16 cellular contexts compared by ENCODE assay signal in genomic region chr12:116545936-116546335, GRCh38. TPM values are rescaled to one million over a fixed set of nuclear protein-coding genes. Genes with fewer than 3 reads are reported as not detected.
A peak's percentile ranks its signal among the peaks of the same experiment; 100 is the strongest.
DNase-seq lines count a peak whose midpoint lies in the region; ATAC-seq, FAIRE-seq and TF ChIP-seq lines count a peak whose summit lies in the region.
"Had no signal": no experiment of that assay in that cellular context is flagged by ENCODE, and none has a peak within 500 bp of the region (broad histone marks: within the 10 kb centered on the region; RNA-seq: fewer than 3 reads in every experiment).

No MANE protein-coding gene starts in this region.

- POLR2A ChIA-PET in K562 (lab: Yijun Ruan, JAX) (interaction anchor here (0.8 to 5.8 kb wide), 4 partner anchors 12 to 49 kb away, joined by 3 to 40 read pairs (median 4); partner anchors contain the start of gene MAP1LC3B2), A673 (lab: Charles Lee; ENCODE audit: low non-redundant PET) (no interaction called here), OCI-LY7 (lab: Charles Lee) (interaction anchor here (0.6 to 2.1 kb wide), 2 partner anchors 13 to 286 kb away, joined by 4 to 11 read pairs; partner anchors contain the start of gene MAP1LC3B2)

- TF ChIP-seq EP300 in K562 (IDR thresholded peaks at IDR 0.05; ENCODE audit: low read length), result no peak

- TF ChIP-seq CTCF in K562 (IDR thresholded peaks at IDR 0.05 in 2 of 3, conservative IDR thresholded peaks at IDR 0.05 in 1 of 3; ENCODE audit: insufficient read depth in 2 of 3, low read depth in 1 of 3, low read length in 3 of 3) (no peak), A673 (conservative IDR thresholded peaks at IDR 0.05; ENCODE audit: low read depth, low read length) (no peak), OCI-LY7 (conservative IDR thresholded peaks at IDR 0.05; ENCODE audit: low read length) (no peak)

- H2AK5ac ChIP-seq in mesenchymal stem cell (ENCODE audit: low read length, severe bottlenecking), result peak overlapping the region; percentile 70

- WGBS in K562 (ENCODE audit: insufficient coverage, low coverage, missing lambda C conversion rate), result 11% methylated on average over 6 of the region's 6 CpGs
- 81% methylated on average over 6 of the region's 6 CpGs for WGBS in mesenchymal stem cell

- no peak overlapping the region for H3K4ac ChIP-seq in mesenchymal stem cell (ENCODE audit: low read depth in 1 of 2, low read length in 2 of 2)

- TF ChIP-seq POLR2A in K562 (conservative IDR thresholded peaks at IDR 0.05), result no peak

- no peaks in the 10 kb centered on the region for H3K79me2 ChIP-seq in K562 (ENCODE audit: control insufficient read depth, insufficient read depth, low read length)
- H3K79me2 ChIP-seq in OCI-LY7 (ENCODE audit: insufficient read depth, low read depth, low read length), result no peaks in the 10 kb centered on the region

- ATAC-seq in K562, result peak; percentile 63
- ATAC-seq in HG02588 (IDR thresholded peaks at IDR 0.05; ENCODE audit: unreplicated experiment), result no peak
- ATAC-seq: A549, HCT116 had no signal

- peak overlapping the region; percentile 24; the same call in 1 of the 2 replicates for H3K4me2 ChIP-seq in K562 (ENCODE audit: insufficient read depth, low read length)
- no peak overlapping the region for H3K4me2 ChIP-seq in mesenchymal stem cell (ENCODE audit: low read length, poor library complexity, severe bottlenecking)
- no peak overlapping the region for H3K4me2 ChIP-seq in OCI-LY7 (ENCODE audit: low read length)
- H3K4me2 ChIP-seq: A549 had no signal

- peak overlapping the region; percentile 0; the same call in 1 of the 2 replicates for H2AFZ ChIP-seq in K562 (ENCODE audit: low read depth, low read length)
- H2AFZ ChIP-seq in mesenchymal stem cell (ENCODE audit: low read depth, low read length), result no peak overlapping the region
- H2AFZ ChIP-seq in OCI-LY7 (ENCODE audit: low read length), result no peak overlapping the region

- H3K9me3 ChIP-seq in K562 (replicated peaks; ENCODE audit: control insufficient read depth, insufficient read depth, low read depth, low read length) (no peaks in the 10 kb centered on the region), mesenchymal stem cell (ENCODE audit: control insufficient read depth, low read length) (no peaks in the 10 kb centered on the region), A673 (ENCODE audit: low read depth, low read length, poor library complexity, severe bottlenecking) (no peaks in the 10 kb centered on the region), OCI-LY7 (ENCODE audit: low read length) (no peaks in the 10 kb centered on the region)
- H3K9me3 ChIP-seq: A549, Caco-2 had no signal

- no peaks in the 10 kb centered on the region for H3K36me3 ChIP-seq in K562 (ENCODE audit: control insufficient read depth, insufficient read depth, low read length)
- no peaks in the 10 kb centered on the region for H3K36me3 ChIP-seq in mesenchymal stem cell (ENCODE audit: control insufficient read depth in 1 of 2, insufficient read depth in 2 of 2, low read depth in 1 of 2, low read length in 2 of 2)
- no peaks in the 10 kb centered on the region for H3K36me3 ChIP-seq in A673 (ENCODE audit: insufficient read depth, low read length, poor library complexity, severe bottlenecking)
- no peaks in the 10 kb centered on the region for H3K36me3 ChIP-seq in OCI-LY7 (ENCODE audit: insufficient read depth, low read length)

- in situ Hi-C loops in K562 (cut with MboI), result no loop called here

- no peaks in the 10 kb centered on the region for H3K27me3 ChIP-seq in K562 (ENCODE audit: control insufficient read depth in 2 of 2, insufficient read depth in 2 of 2, low read length in 2 of 2)
- H3K27me3 ChIP-seq in mesenchymal stem cell (ENCODE audit: control insufficient read depth in 1 of 2, insufficient read depth in 1 of 2, low read length in 2 of 2), result no peaks in the 10 kb centered on the region
- no peaks in the 10 kb centered on the region for H3K27me3 ChIP-seq in A673 (replicated peaks; ENCODE audit: insufficient read depth, low read depth, low read length, poor library complexity)

- DNase-seq in NCI-H82 (lab: John Stamatoyannopoulos, UW) (peak; percentile 87), K562 (ENCODE audit: extremely low read depth in 1 of 4, low spot score in 3 of 4) (peak in 2 of 4 experiments; percentile 21 to 54), mesenchymal stem cell (no peak), foreskin melanocyte (no peak), A673 (ENCODE audit: low spot score) (no peak), OCI-LY7 (ENCODE audit: low spot score) (no peak)
- DNase-seq: Caco-2; CD8-positive, alpha-beta memory T cell; DND-41; GDM1 had no signal

- no peak overlapping the region for H2BK15ac ChIP-seq in mesenchymal stem cell (ENCODE audit: low read depth, poor library complexity, severe bottlenecking)

- H4K20me1 ChIP-seq in K562 (replicated peaks; ENCODE audit: control insufficient read depth, insufficient read depth, low read length) (no peaks in the 10 kb centered on the region), OCI-LY7 (ENCODE audit: insufficient read depth, low read length) (no peaks in the 10 kb centered on the region)

- no peaks in the 10 kb centered on the region for H3K9me1 ChIP-seq in K562 (ENCODE audit: control insufficient read depth, insufficient read depth, low read length)

- peak overlapping the region; percentile 22; the same call in 1 of the 3 replicates for H3K27ac ChIP-seq in K562 (ENCODE audit: extremely low read depth, low read depth, low read length)
- H3K27ac ChIP-seq in mesenchymal stem cell (ENCODE audit: low read length, poor library complexity, severe bottlenecking), result no peak overlapping the region
- H3K27ac ChIP-seq in A673 (ENCODE audit: low read depth, low read length, poor library complexity, severe bottlenecking), result no peak overlapping the region
- no peak overlapping the region for H3K27ac ChIP-seq in OCI-LY7 (ENCODE audit: low read depth, low read length, poor library complexity, severe bottlenecking)
- H3K27ac ChIP-seq: A549 had no signal

- no peak overlapping the region for H4K91ac ChIP-seq in mesenchymal stem cell (ENCODE audit: low read length)

- TF ChIP-seq RAD21 in K562 (CRISPR knock-in tag; conservative IDR thresholded peaks at IDR 0.05 in 1 of 2, IDR thresholded peaks at IDR 0.05 in 1 of 2), result no peak

- H3K9me2 ChIP-seq in OCI-LY7 (ENCODE audit: insufficient read depth, low read length), result no peaks in the 10 kb centered on the region

- peak; percentile 74 for FAIRE-seq in K562 (lab: Jason Lieb, UNC)
- FAIRE-seq: A549, GM12892, GM19239, H54 had no signal

- peak overlapping the region in 1 of 2 experiments; percentile 47 for H2BK12ac ChIP-seq in mesenchymal stem cell (ENCODE audit: low read length in 2 of 2)

- H3K14ac ChIP-seq in mesenchymal stem cell (ENCODE audit: low read length in 2 of 2), result no peak overlapping the region

- H4K8ac ChIP-seq in mesenchymal stem cell (ENCODE audit: low read length), result no peak overlapping the region

- H3K4me3 ChIP-seq in K562, result no peak overlapping the region
- no peak overlapping the region for H3K4me3 ChIP-seq in mesenchymal stem cell (ENCODE audit: insufficient read depth in 1 of 2, low read depth in 1 of 2, low read length in 2 of 2)
- H3K4me3 ChIP-seq in A673 (ENCODE audit: low read depth, low read length, poor library complexity, severe bottlenecking), result no peak overlapping the region
- H3K4me3 ChIP-seq in OCI-LY7 (ENCODE audit: low read depth, low read length, poor library complexity, severe bottlenecking), result no peak overlapping the region
- H3K4me3 ChIP-seq: A549 had no signal

- intact Hi-C loops in K562 (cut with micrococcal nuclease) (no loop called here), A673 (cut with micrococcal nuclease; ENCODE audit: unreplicated experiment) (no loop called here), OCI-LY7 (cut with micrococcal nuclease; ENCODE audit: unreplicated experiment) (no loop called here)

- peak overlapping the region; percentile 9 to 24; a peak in 2 of 4 replicates for H3K9ac ChIP-seq in K562 (ENCODE audit: insufficient read depth in 1 of 2, low read depth in 2 of 2, low read length in 2 of 2)
- no peak overlapping the region for H3K9ac ChIP-seq in mesenchymal stem cell (ENCODE audit: low read length)

- no TSS peak for BruUV-seq in K562 (replicated peaks; lab: Mats Ljungman, UMichigan)
- no TSS peak for BruUV-seq in A673 (replicated peaks; lab: Mats Ljungman, UMichigan)
- BruUV-seq in OCI-LY7 (replicated peaks; lab: Mats Ljungman, UMichigan), result no TSS peak

- CTCF ChIA-PET in K562 (lab: Yijun Ruan, JAX; ENCODE audit: low intra/inter-chr PET ratio) (no interaction called here), A673 (lab: Charles Lee) (no interaction called here), OCI-LY7 (lab: Charles Lee; ENCODE audit: unreplicated experiment) (no interaction called here)

- H3K4me1 ChIP-seq in K562 (replicated peaks in 1 of 2; ENCODE audit: control insufficient read depth in 2 of 2, insufficient read depth in 2 of 2, low read length in 2 of 2), result peaks cover 29 to 33% of the 10 kb centered on the region in 2 experiments
- H3K4me1 ChIP-seq in mesenchymal stem cell (ENCODE audit: control insufficient read depth, insufficient read depth, low read depth, low read length), result peaks cover 15% of the 10 kb centered on the region
- no peaks in the 10 kb centered on the region for H3K4me1 ChIP-seq in A673 (ENCODE audit: insufficient read depth, low read length, poor library complexity, severe bottlenecking)
- H3K4me1 ChIP-seq in OCI-LY7 (ENCODE audit: insufficient read depth, low read length, poor library complexity, severe bottlenecking), result peaks cover 23% of the 10 kb centered on the region
- H3K4me1 ChIP-seq: Caco-2 had no signal

- peaks cover 2% of the 10 kb centered on the region for H3K79me1 ChIP-seq in mesenchymal stem cell (replicated peaks; ENCODE audit: low read length, poor library complexity, severe bottlenecking)

- H2BK120ac ChIP-seq in mesenchymal stem cell (ENCODE audit: low read depth, low read length), result no peak overlapping the region

- no peak overlapping the region for H2BK5ac ChIP-seq in mesenchymal stem cell (ENCODE audit: low read depth, low read length, poor library complexity, severe bottlenecking)

- no peak overlapping the region for H3K18ac ChIP-seq in mesenchymal stem cell (ENCODE audit: low read depth in 1 of 2, low read length in 2 of 2)

- no peak overlapping the region for H3K23ac ChIP-seq in mesenchymal stem cell (ENCODE audit: low read length in 2 of 2)

RNA-seq across cellular contexts. Expression of gene MAP1LC3B2, which starts 13.2 kb away (rescaled TPM):
- total RNA-seq in K562 (2011; cell fraction: chromatin; rRNA removed; ENCODE audit: low replicate concordance), result 2.1 and 3.8 TPM in 2 replicates
- 1.3 and 1.7 TPM in 2 replicates for total RNA-seq in K562 (2011; cell fraction: nucleolus; rRNA removed)
- total RNA-seq in K562 (2011; cell fraction: nucleoplasm; rRNA removed), result 2.2 and 4.4 TPM in 2 replicates
- not detected in 2 replicates for total RNA-seq in K562 (2014; rRNA removed)
- 0.76 and 0.96 TPM in 2 replicates for total RNA-seq in K562 (2014; rRNA removed; fragmentation: Illumina TruSeq; extraction: Trizol)
- total RNA-seq in K562 (2015; rRNA removed; fragmentation: Illumina TruSeq; extraction: Trizol), result 0.53 TPM in 1 of 2 replicates, not detected in the other
- 1.7 and 2.0 TPM in 2 replicates for total RNA-seq in K562 (2021)
- 2.8 and 4.0 TPM in 2 replicates for polyA plus RNA-seq in K562 (2011; rRNA removed)
- polyA plus RNA-seq in K562 (2011; cell fraction: cytosol; rRNA removed), result 0.18 and 0.71 TPM in 2 replicates
- polyA plus RNA-seq in K562 (2011; cell fraction: nucleus; rRNA removed), result 2.7 and 4.3 TPM in 2 replicates
- polyA plus RNA-seq in K562 (2012), result 2.8 and 6.9 TPM in 2 replicates
- 0.80 and 1.5 TPM in 2 replicates for polyA plus RNA-seq in K562 (2014; fragmentation: Illumina TruSeq; extraction: Trizol)
- polyA plus RNA-seq in K562 (2014; fragmentation: Nextera tagmentation; extraction: Ambion mirVana), result under 1 TPM; 0.55 to 0.63 TPM
- 0.53 and 1.4 TPM in 2 replicates for polyA plus RNA-seq in K562 (2014; rRNA removed)
- 1.8 and 2.2 TPM in 2 replicates for polyA minus RNA-seq in K562 (2011; rRNA and poly(A)+ RNA removed)
- polyA minus RNA-seq in K562 (2011; cell fraction: cytosol; rRNA and poly(A)+ RNA removed), result not detected in 2 replicates
- polyA minus RNA-seq in K562 (2011; cell fraction: nucleus; rRNA and poly(A)+ RNA removed), result not detected in 2 replicates
- polyA plus RNA-seq in mesenchymal stem cell (2013, experiment 1 of 2), result 0.32 TPM
- 0.60 TPM for polyA plus RNA-seq in mesenchymal stem cell (2013, experiment 2 of 2)
- total RNA-seq in A673 (2021), result 1.7 and 3.9 TPM in 2 replicates
- total RNA-seq in OCI-LY7 (2014; rRNA removed; shearing (Covaris generic)), result not detected in 2 replicates
- not detected in 2 replicates for total RNA-seq in OCI-LY7 (2022)
- total RNA-seq: Caco-2 had no signal
